20 cellular contexts compared by ENCODE assay signal in the genomic region with DNA sequence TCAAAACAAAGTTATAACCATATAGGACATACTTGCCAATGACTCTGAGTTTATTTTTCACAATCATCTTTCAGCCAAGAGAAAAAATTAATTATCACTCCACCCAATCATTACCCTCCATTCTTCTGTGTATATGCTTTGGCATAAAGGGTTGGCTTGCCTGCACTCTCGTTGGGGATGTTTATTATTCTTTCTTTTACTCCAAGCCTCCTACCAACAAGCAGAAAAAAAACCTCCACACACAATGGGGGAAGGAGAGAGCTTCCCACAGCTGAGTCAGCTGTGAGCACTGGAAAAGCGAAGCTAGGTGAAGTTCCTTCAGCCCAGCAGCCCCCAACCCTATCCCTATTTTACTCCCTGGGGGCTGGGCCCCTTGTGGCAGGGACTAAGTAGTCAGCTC. TPM values are rescaled to one million over a fixed set of nuclear protein-coding genes. Genes with fewer than 3 reads are reported as not detected.
DNase-seq lines count a peak whose midpoint lies in the region; ATAC-seq and TF ChIP-seq lines count a peak whose summit lies in the region.
"Had no signal": no experiment of that assay in that cellular context is flagged by ENCODE, and none has a peak within 500 bp of the region (broad histone marks: within the 10 kb centered on the region; RNA-seq: fewer than 3 reads in every experiment).

No MANE protein-coding gene starts in this region.

- no peak overlapping the region for H3K9ac ChIP-seq in BLaER1 treated with 17β-estradiol and CSF1 and Interleukin-3, amounts not matched to agents 10 nM and 100 nM
- peak overlapping the region; percentile 73 for H3K9ac ChIP-seq in Loucy (ENCODE audit: low read depth, low read length, poor library complexity, severe bottlenecking)

- H3K27me3 Mint-ChIP-seq in endothelial cell (ENCODE audit: unreplicated experiment) (peaks cover 2% of the 10 kb centered on the region), neural crest cell (ENCODE audit: low read depth) (no peaks in the 10 kb centered on the region)
- peaks cover 48 to 52% of the 10 kb centered on the region in 2 donors for H3K27me3 Mint-ChIP-seq in effector memory CD8-positive, alpha-beta T cell

- peak overlapping the region in 7 of 11 experiments; percentile 63 to 89 (median 78); a peak in 6 of 22 replicates for H3K4me2 ChIP-seq in BLaER1 treated with 17β-estradiol and CSF1 and Interleukin-3, amounts not matched to agents 10 nM and 100 nM
- H3K4me2 ChIP-seq in Loucy (ENCODE audit: low read depth, low read length, poor library complexity, severe bottlenecking): peak overlapping the region; percentile 92

- H2AFZ ChIP-seq in Loucy (ENCODE audit: low read length): no peak overlapping the region

- no peaks in the 10 kb centered on the region for H3K79me2 ChIP-seq in Loucy (ENCODE audit: insufficient read depth, low read length)

- peaks cover 0 to 7% (median 2%) of the 10 kb centered on the region in 10 experiments; a peak in 7 of 20 replicates for H3K4me1 ChIP-seq in BLaER1 treated with 17β-estradiol and CSF1 and Interleukin-3, amounts not matched to agents 10 nM and 100 nM
- peaks cover 5% of the 10 kb centered on the region for H3K4me1 ChIP-seq in Loucy (ENCODE audit: insufficient read depth, low read length, poor library complexity, severe bottlenecking)

- H3K36me3 Mint-ChIP-seq in endothelial cell (ENCODE audit: low read depth, unreplicated experiment): peaks cover 11% of the 10 kb centered on the region
- peaks cover 5% of the 10 kb centered on the region for H3K36me3 Mint-ChIP-seq in neural crest cell (ENCODE audit: low read depth)
- H3K36me3 Mint-ChIP-seq in effector memory CD8-positive, alpha-beta T cell (ENCODE audit: insufficient read depth): no peaks in the 10 kb centered on the region
- H3K36me3 Mint-ChIP-seq: IgD-negative memory B cell had no signal

- no peaks in the 10 kb centered on the region for H3K36me3 ChIP-seq in BLaER1 treated with 17β-estradiol and CSF1 and Interleukin-3, amounts not matched to agents 10 nM and 100 nM
- H3K36me3 ChIP-seq in Loucy (ENCODE audit: insufficient read depth, low read length): no peaks in the 10 kb centered on the region

- H3K4me1 Mint-ChIP-seq in endothelial cell (ENCODE audit: unreplicated experiment) (peaks cover 23% of the 10 kb centered on the region), neural crest cell (peaks cover 16% of the 10 kb centered on the region)
- H3K4me1 Mint-ChIP-seq in effector memory CD8-positive, alpha-beta T cell (ENCODE audit: low read depth in 2 of 2): peaks cover 13% of the 10 kb centered on the region in 2 donors

- DNase-seq in endothelial cell (ENCODE audit: low spot score): no peak
- DNase-seq in neural crest cell (ENCODE audit: low read depth, low spot score): no peak
- DNase-seq in effector memory CD8-positive, alpha-beta T cell: no peak
- DNase-seq in stimulated activated CD4-positive, alpha-beta T cell treated with anti-CD3 and anti-CD28 coated beads, Interleukin-2, amount 100 ng/mL, for 48 hours: no peak
- DNase-seq in NCI-H1930 (lab: John Stamatoyannopoulos, UW): no peak
- DNase-seq: activated CD4-positive, alpha-beta T cell treated with anti-CD3 and anti-CD28 coated beads, Interleukin-2, amount 10 ng/mL, durations not matched to agents 7 days and 5 days; activated CD8-positive, alpha-beta memory T cell treated with anti-CD3 and anti-CD28 coated beads, Interleukin-2, amount 50 U/mL, for 48 hours; activated naive CD4-positive, alpha-beta T cell; aorta; cortex of kidney; NCI-H1092 treated with DMSO at 0.1 percent for 48 hours; NCI-H2107; NCI-H82; nephron progenitor cell; stimulated activated CD4-positive, alpha-beta T cell treated with anti-CD3 and anti-CD28 coated beads, Interleukin-15, amount 100 ng/mL, for 24 hours had no signal

- H3K27ac ChIP-seq in BLaER1 treated with 17β-estradiol and CSF1 and Interleukin-3, amounts not matched to agents 10 nM and 100 nM: no peak overlapping the region

- H3K27ac Mint-ChIP-seq in endothelial cell (ENCODE audit: unreplicated experiment): no peak overlapping the region
- no peak overlapping the region for H3K27ac Mint-ChIP-seq in neural crest cell (ENCODE audit: unreplicated experiment)
- H3K27ac Mint-ChIP-seq in effector memory CD8-positive, alpha-beta T cell: no peak overlapping the region
- H3K27ac Mint-ChIP-seq: activated CD4-positive, alpha-beta T cell treated with anti-CD3 and anti-CD28 coated beads, Interleukin-2, amount 10 ng/mL, durations not matched to agents 7 days and 5 days; IgD-negative memory B cell; nephron progenitor cell; stimulated activated naive CD8-positive, alpha-beta T cell treated with anti-CD3 and anti-CD28 coated beads, Interleukin-15, Interleukin-2, amounts not matched to agents 100 ng/mL and 50 ng/mL, for 24 hours had no signal

- H3K4me3 Mint-ChIP-seq in endothelial cell (ENCODE audit: unreplicated experiment) (peak overlapping the region; percentile 96), neural crest cell (peak overlapping the region; percentile 97)
- H3K4me3 Mint-ChIP-seq in effector memory CD8-positive, alpha-beta T cell: no peak overlapping the region
- H3K4me3 Mint-ChIP-seq: activated CD4-positive, alpha-beta T cell treated with anti-CD3 and anti-CD28 coated beads, Interleukin-2, amount 10 ng/mL, durations not matched to agents 7 days and 5 days; stimulated activated naive CD8-positive, alpha-beta T cell treated with anti-CD3 and anti-CD28 coated beads, Interleukin-15, Interleukin-2, amounts not matched to agents 100 ng/mL and 50 ng/mL, for 24 hours had no signal

- H3K9me2 ChIP-seq in Loucy (replicated peaks; ENCODE audit: low read depth, low read length): no peaks in the 10 kb centered on the region

- H3F3A ChIP-seq in Loucy (ENCODE audit: low read depth): no peaks in the 10 kb centered on the region

- TF ChIP-seq CTCF in Loucy (conservative IDR thresholded peaks at IDR 0.05; ENCODE audit: low read length) (no peak), endothelial cell (IDR thresholded peaks at IDR 0.05; ENCODE audit: unreplicated experiment) (no peak), neural crest cell (conservative IDR thresholded peaks at IDR 0.05) (no peak)

- no peak overlapping the region for H3K4me3 ChIP-seq in BLaER1 treated with 17β-estradiol and CSF1 and Interleukin-3, amounts not matched to agents 10 nM and 100 nM
- peak overlapping the region; percentile 91 for H3K4me3 ChIP-seq in Loucy (ENCODE audit: low read length, poor library complexity, severe bottlenecking)

- no peaks in the 10 kb centered on the region for H3K9me3 Mint-ChIP-seq in endothelial cell (ENCODE audit: unreplicated experiment)
- peaks cover 3% of the 10 kb centered on the region for H3K9me3 Mint-ChIP-seq in neural crest cell
- no peaks in the 10 kb centered on the region for H3K9me3 Mint-ChIP-seq in effector memory CD8-positive, alpha-beta T cell
- H3K9me3 Mint-ChIP-seq: activated CD4-positive, alpha-beta T cell treated with anti-CD3 and anti-CD28 coated beads, Interleukin-2, amount 10 ng/mL, durations not matched to agents 7 days and 5 days; stimulated activated naive CD8-positive, alpha-beta T cell treated with anti-CD3 and anti-CD28 coated beads, Interleukin-15, Interleukin-2, amounts not matched to agents 100 ng/mL and 50 ng/mL, for 24 hours had no signal

- H3K9me3 ChIP-seq in BLaER1 treated with 17β-estradiol and CSF1 and Interleukin-3, amounts not matched to agents 10 nM and 100 nM (replicated peaks in 1 of 11): no peaks in the 10 kb centered on the region
- no peaks in the 10 kb centered on the region for H3K9me3 ChIP-seq in Loucy (ENCODE audit: insufficient read depth, low read depth, low read length)

- no peak for ATAC-seq in effector memory CD8-positive, alpha-beta T cell (replicated peaks)
- ATAC-seq in GM19324 (IDR thresholded peaks at IDR 0.05; ENCODE audit: low FRiP score, unreplicated experiment): no peak

- peaks cover 52 to 91% (median 85%) of the 10 kb centered on the region in 11 experiments for H3K27me3 ChIP-seq in BLaER1 treated with 17β-estradiol and CSF1 and Interleukin-3, amounts not matched to agents 10 nM and 100 nM
- no peaks in the 10 kb centered on the region for H3K27me3 ChIP-seq in Loucy (ENCODE audit: insufficient read depth, low read length, poor library complexity, severe bottlenecking)

- H4K20me1 ChIP-seq in BLaER1 treated with 17β-estradiol and CSF1 and Interleukin-3, amounts not matched to agents 10 nM and 100 nM: no peaks in the 10 kb centered on the region
- no peaks in the 10 kb centered on the region for H4K20me1 ChIP-seq in Loucy (ENCODE audit: insufficient read depth, low read length, poor library complexity, severe bottlenecking)

RNA-seq across cellular contexts. Expression of gene OPHN1, which starts 1.5 kb away (rescaled TPM):
- total RNA-seq in endothelial cell (ENCODE audit: unreplicated experiment): 13.2 TPM
- 8.3 and 9.4 TPM in 2 replicates for total RNA-seq in neural crest cell

Comparison
In these comparisons a context has a peak if more than half of its experiments do, and no peak if none do; other contexts are left out.
1. H3K4me3 Mint-ChIP-seq: peak in endothelial cell (single experiment) and neural crest cell (single experiment); none in effector memory CD8-positive, alpha-beta T cell (0 of 2).